ENCODE assay signal across 19 cellular contexts in genomic region chr12:18343708-18344107, GRCh38.
"Had no signal": no experiment of that assay in that cellular context is flagged by ENCODE, and none has a peak within 500 bp of the region (broad histone marks: within the 10 kb centered on the region; RNA-seq: fewer than 3 reads in every experiment).

No MANE protein-coding gene starts in this region.

- H3K4me1 ChIP-seq: adrenal gland, breast epithelium, gastrocnemius medialis, psoas muscle had no signal

- H3K27me3 ChIP-seq: adrenal gland, breast epithelium, gastrocnemius medialis, stomach had no signal

- DNase-seq: activated CD4-positive, alpha-beta T cell treated with anti-CD3 and anti-CD28 coated beads for 1 hour; activated effector memory CD4-positive, alpha-beta T cell treated with anti-CD3 and anti-CD28 coated beads, Interleukin-2, amount 50 U/mL, for 16 hours; activated T-cell treated with anti-CD3 and anti-CD28 coated beads, Interleukin-2, amount 50 U/mL, for 72 hours; adrenal gland; effector CD4-positive, alpha-beta T cell; gastrocnemius medialis; head of caudate nucleus; kidney; left ventricle myocardium superior; naive B cell; psoas muscle; right cardiac atrium; stimulated activated CD4-positive, alpha-beta T cell treated with anti-CD3 and anti-CD28 coated beads, Interleukin-15, amount 100 ng/mL, for 24 hours; stimulated activated CD4-positive, alpha-beta T cell treated with anti-CD3 and anti-CD28 coated beads, Interleukin-2, amount 100 ng/mL, for 48 hours; stomach had no signal

- ATAC-seq: activated naive CD4-positive, alpha-beta T cell treated with anti-CD3 and anti-CD28 coated beads, Interleukin-2, amount 50 U/mL, for 72 hours; activated T-cell treated with anti-CD3 and anti-CD28 coated beads, Interleukin-2, amount 50 U/mL, for 72 hours; gastrocnemius medialis; left ventricle myocardium superior; psoas muscle; right cardiac atrium had no signal

- H3K4me3 ChIP-seq: adrenal gland, breast epithelium, gastrocnemius medialis, psoas muscle, skin epidermis, stomach had no signal

- H3K9me3 ChIP-seq: breast epithelium, gastrocnemius medialis, psoas muscle, stomach had no signal

- H3K27ac ChIP-seq: adrenal gland, breast epithelium, gastrocnemius medialis, psoas muscle, skin epidermis, stomach, VCaP had no signal

- H3K36me3 ChIP-seq: adrenal gland, gastrocnemius medialis, stomach had no signal
